In the genomic region with DNA sequence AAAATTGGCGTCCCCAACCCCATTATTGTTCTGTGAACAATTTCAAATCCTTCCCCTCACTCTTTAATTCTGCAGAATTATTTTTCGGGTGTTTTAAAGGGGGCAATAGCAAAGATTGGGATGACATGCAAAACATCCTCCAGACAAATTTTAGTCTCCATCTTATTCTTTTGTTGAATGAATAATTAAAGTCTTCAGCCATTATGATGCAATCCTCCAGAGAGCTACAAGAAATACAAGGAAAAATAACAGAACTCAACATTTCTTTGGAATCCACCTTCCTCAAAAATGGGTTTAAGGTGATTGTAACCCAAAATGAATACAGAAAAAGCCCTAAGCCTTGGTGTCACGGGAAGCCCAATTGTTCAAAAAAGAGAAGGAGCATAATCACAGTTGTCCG, we compare ENCODE assay signal across 18 cellular contexts.
"Had no signal": no experiment of that assay in that cellular context is flagged by ENCODE, and none has a peak within 500 bp of the region (broad histone marks: within the 10 kb centered on the region; RNA-seq: fewer than 3 reads in every experiment).

No MANE protein-coding gene starts in this region.

- H3K27me3 ChIP-seq: neural progenitor cell, stomach, uterus had no signal

- H3K4me3 Mint-ChIP-seq: brain, endodermal cell, immature natural killer cell, neural progenitor cell had no signal

- H3K27ac ChIP-seq: neural progenitor cell, parathyroid adenoma, VCaP had no signal

- H3K4me3 ChIP-seq: neural progenitor cell, stomach, uterus had no signal

- H3K9me3 Mint-ChIP-seq: activated T-helper 2 cell treated with anti-CD3 and anti-CD28 coated beads, Interferon-gamma antibody, Interleukin-2, Interleukin-4, amounts not matched to agents 10 μg/mL and 5 μg/mL and 100 μg/mL, durations not matched to agents 14 hours and 24 hours and 36 hours; brain; endodermal cell; immature natural killer cell; neural progenitor cell had no signal

- H3K9ac ChIP-seq: neural progenitor cell, parathyroid adenoma had no signal

- H2AFZ ChIP-seq: neural progenitor cell, parathyroid adenoma had no signal

- ATAC-seq: left cardiac atrium had no signal

- H3K4me2 ChIP-seq: neural progenitor cell had no signal

- H3K27me3 Mint-ChIP-seq: brain had no signal

- DNase-seq: activated CD4-positive, alpha-beta T cell treated with anti-CD3 and anti-CD28 coated beads for 4 hours; activated naive CD4-positive, alpha-beta T cell treated with anti-CD3 and anti-CD28 coated beads, Interleukin-2, amount 50 U/mL, for 16 hours; activated T-cell treated with anti-CD3 and anti-CD28 coated beads for 4 hours; amniotic stem cell; endodermal cell; immature natural killer cell; left cardiac atrium; mesendoderm; retina; stomach; SW 1271; T1000; uterus had no signal

- H3K36me3 ChIP-seq: neural progenitor cell, stomach, uterus had no signal

- H3K9me3 ChIP-seq: stomach, uterus had no signal
